In the genomic region with DNA sequence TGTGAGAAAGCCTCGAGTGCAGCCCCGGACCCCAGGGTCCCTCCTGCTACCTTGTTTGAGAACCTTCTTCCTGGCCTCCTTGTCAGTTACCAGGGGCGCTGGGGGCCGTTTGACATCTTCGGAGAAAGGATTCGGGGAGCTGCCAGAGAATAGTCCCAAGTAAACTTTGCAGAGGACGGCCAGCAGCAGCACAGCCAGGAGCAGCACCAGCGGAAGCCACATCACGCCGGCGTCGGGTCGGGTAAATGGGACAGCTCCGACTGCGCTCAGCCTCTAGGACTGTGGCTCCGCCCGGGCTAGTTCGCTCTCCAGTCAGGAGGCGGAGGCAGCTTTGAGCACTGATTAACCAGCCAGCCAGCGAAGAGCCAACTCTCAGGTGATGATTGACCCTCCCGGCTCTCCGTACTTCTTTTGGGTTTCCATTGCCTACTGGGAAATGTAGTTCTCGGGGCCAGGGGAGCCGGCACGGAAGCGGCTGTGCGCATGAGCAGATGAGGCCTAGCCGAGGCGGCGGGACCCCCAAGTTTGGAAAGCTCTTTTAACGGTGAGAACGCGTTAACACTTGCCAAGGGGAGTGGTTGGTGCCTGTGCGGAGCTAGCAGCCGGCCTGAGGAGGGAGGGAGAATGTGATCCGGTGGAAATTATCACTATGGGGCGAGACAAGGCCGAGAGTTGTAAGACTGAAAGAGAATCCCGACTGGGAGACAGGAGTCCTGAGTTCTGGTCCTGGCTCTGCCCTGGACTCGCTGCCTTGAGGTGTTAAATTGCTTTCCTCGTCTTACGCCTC, we compare ENCODE assay signal across 8 cellular contexts. TPM values are rescaled to one million over a fixed set of nuclear protein-coding genes. Genes with fewer than 3 reads are reported as not detected.
DNase-seq lines count a peak whose midpoint lies in the region; ATAC-seq and TF ChIP-seq lines count a peak whose summit lies in the region.

A gene (plus strand): TSS at position 484 of the 787 bp plus-strand sequence. CDS start 2,430 bp downstream, outside the sequence.
A gene (minus strand): TSS at position 243 of the 787 bp plus-strand sequence. CDS start 21 bp downstream, at position 222.

- H3K9me3 Mint-ChIP-seq in endothelial cell (ENCODE audit: unreplicated experiment) (no peaks in the 10 kb centered on the region), mesothelial cell of epicardium (no peaks in the 10 kb centered on the region)

- H2AFZ ChIP-seq in OCI-LY3 (ENCODE audit: low read depth, low read length): peak within 1 kb of the TSS; percentile 98

- H4K20me1 ChIP-seq in OCI-LY3 (ENCODE audit: insufficient read depth, low read length): no peaks in the 10 kb centered on the region

- ATAC-seq in GM21515 (IDR thresholded peaks at IDR 0.05; ENCODE audit: unreplicated experiment): peak; percentile 93

- no peaks in the 10 kb centered on the region for H3K9me3 ChIP-seq in OCI-LY3 (ENCODE audit: insufficient read depth, low read length)

- peaks cover 20% of the 10 kb centered on the region for H3K4me1 Mint-ChIP-seq in endothelial cell (ENCODE audit: unreplicated experiment)
- H3K4me1 Mint-ChIP-seq in mesothelial cell of epicardium: peaks cover 24% of the 10 kb centered on the region

- H3K36me3 Mint-ChIP-seq in endothelial cell (ENCODE audit: low read depth, unreplicated experiment) (peaks cover 19% of the 10 kb centered on the region), mesothelial cell of epicardium (peaks cover 21% of the 10 kb centered on the region)

- peak within 1 kb of the TSS; percentile 92 for H3K9ac ChIP-seq in OCI-LY3 (ENCODE audit: low read length)

- no peaks in the 10 kb centered on the region for H3K27me3 ChIP-seq in OCI-LY3 (ENCODE audit: low read depth, low read length)

- H3K4me3 ChIP-seq in OCI-LY3 (ENCODE audit: low read length): peak within 1 kb of the TSS; percentile 94

- H3K4me3 Mint-ChIP-seq in endothelial cell (ENCODE audit: unreplicated experiment) (peak within 1 kb of the TSS; percentile 100), mesothelial cell of epicardium (peak within 1 kb of the TSS; percentile 98)

- H3K27ac Mint-ChIP-seq in endothelial cell (ENCODE audit: unreplicated experiment): peak within 1 kb of the TSS; percentile 94
- peak within 1 kb of the TSS; percentile 99 for H3K27ac Mint-ChIP-seq in mesothelial cell of epicardium

- DNase-seq in D341Med (ENCODE audit: low spot score) (peak; percentile 94), HuH-7 (ENCODE audit: low spot score) (peak; percentile 93), endothelial cell (ENCODE audit: low spot score) (peak; percentile 95), mesothelial cell of epicardium (ENCODE audit: low spot score in 2 of 2, unreplicated experiment in 2 of 2) (peak; percentile 95 to 97)
- DNase-seq in activated CD8-positive, alpha-beta memory T cell treated with anti-CD3 and anti-CD28 coated beads, Interleukin-2, amount 50 U/mL, for 48 hours: peak; percentile 93
- DNase-seq in stimulated activated CD8-positive, alpha-beta memory T cell treated with anti-CD3 and anti-CD28 coated beads, Interleukin-15, amount 100 ng/mL, for 48 hours (ENCODE audit: low read depth in 2 of 2): peak; percentile 93 to 94

- peaks cover 19% of the 10 kb centered on the region for H3K36me3 ChIP-seq in OCI-LY3 (replicated peaks; ENCODE audit: low read depth, low read length)

- H3K79me2 ChIP-seq in OCI-LY3 (ENCODE audit: low read length): peaks cover 28% of the 10 kb centered on the region

- peaks cover 10% of the 10 kb centered on the region for H3K4me1 ChIP-seq in OCI-LY3 (ENCODE audit: low read length)

- TF ChIP-seq CTCF in OCI-LY3 (IDR thresholded peaks at IDR 0.05; ENCODE audit: low read depth, low read length): no peak
- TF ChIP-seq CTCF in endothelial cell (IDR thresholded peaks at IDR 0.05; ENCODE audit: unreplicated experiment): no peak
- TF ChIP-seq CTCF in mesothelial cell of epicardium (IDR thresholded peaks at IDR 0.05; ENCODE audit: unreplicated experiment): no peak

- peak within 1 kb of the TSS; percentile 96 for H3K4me2 ChIP-seq in OCI-LY3 (ENCODE audit: low read length)

- peaks cover 8% of the 10 kb centered on the region for H3K27me3 Mint-ChIP-seq in endothelial cell (ENCODE audit: unreplicated experiment)
- H3K27me3 Mint-ChIP-seq in mesothelial cell of epicardium (ENCODE audit: low read depth): no peaks in the 10 kb centered on the region

- peak within 1 kb of the TSS; percentile 28 for H3K27ac ChIP-seq in OCI-LY3 (ENCODE audit: low read length)

RNA-seq across cellular contexts. Expression of the first gene that starts in this region (rescaled TPM):
- 15.9 TPM for total RNA-seq in endothelial cell (ENCODE audit: unreplicated experiment)
- 23.2 to 25.2 TPM (median 24.5 TPM) in 3 replicates for total RNA-seq in mesothelial cell of epicardium

RNA-seq across cellular contexts. Expression of the second gene that starts in this region (rescaled TPM):
- total RNA-seq in endothelial cell (ENCODE audit: unreplicated experiment) (37.0 TPM), mesothelial cell of epicardium (21.5 to 27.4 TPM (median 23.4 TPM) in 3 replicates)

Comparison
In these comparisons a context has a peak if more than half of its experiments do, and no peak if none do; other contexts are left out.
1. Peak in every context shown above with its lines: DNase-seq, ATAC-seq, H3K4me3 ChIP-seq and H3K27ac ChIP-seq.